ENCODE assay signal across 8 cellular contexts in the genomic region with DNA sequence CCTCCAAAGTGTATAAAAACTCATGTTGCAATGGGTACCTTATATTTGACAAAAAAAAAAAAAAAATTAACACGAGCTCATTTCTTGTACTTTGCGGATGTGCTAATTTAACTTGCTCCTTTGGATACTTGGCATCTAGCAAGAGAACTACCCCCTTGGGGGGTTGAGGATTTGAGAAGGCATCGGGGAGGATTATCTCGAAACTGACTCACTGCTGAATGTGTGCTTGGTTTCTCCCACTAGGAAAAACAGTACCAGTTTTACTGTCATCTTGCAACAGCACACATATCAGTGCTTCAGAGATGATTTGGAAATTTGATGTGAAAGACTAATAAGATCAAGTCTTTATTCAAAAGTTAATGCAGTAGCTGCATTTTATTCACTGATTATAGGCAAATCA. TPM values are rescaled to one million over a fixed set of nuclear protein-coding genes. Genes with fewer than 3 reads are reported as not detected.
A peak's percentile ranks its signal among the peaks of the same experiment; 100 is the strongest.
DNase-seq lines count a peak whose midpoint lies in the region; ATAC-seq and TF ChIP-seq lines count a peak whose summit lies in the region.

No MANE protein-coding gene starts in this region.

- peak overlapping the region; percentile 95 for H3K4me3 Mint-ChIP-seq in activated naive CD8-positive, alpha-beta T cell treated with anti-CD3 and anti-CD28 coated beads for 36 hours

- H3K9me3 Mint-ChIP-seq in activated naive CD8-positive, alpha-beta T cell treated with anti-CD3 and anti-CD28 coated beads for 36 hours = no peaks in the 10 kb centered on the region

- H3K27ac Mint-ChIP-seq in activated naive CD8-positive, alpha-beta T cell treated with anti-CD3 and anti-CD28 coated beads for 36 hours = peak overlapping the region; percentile 91

- H3K27me3 ChIP-seq in left ventricle myocardium inferior (ENCODE audit: low read depth) (no peaks in the 10 kb centered on the region), aorta (ENCODE audit: control insufficient read depth in 1 of 2, insufficient read depth in 2 of 2, low read length in 1 of 2) (no peaks in the 10 kb centered on the region)

- WGBS in aorta, 2 donors = 19 to 23% methylated on average over 4 of the region's 4 CpGs

- H3K36me3 Mint-ChIP-seq in activated naive CD8-positive, alpha-beta T cell treated with anti-CD3 and anti-CD28 coated beads for 36 hours = peaks cover 9% of the 10 kb centered on the region

- H3K4me1 ChIP-seq in left ventricle myocardium inferior (peaks cover 47% of the 10 kb centered on the region), aorta (ENCODE audit: control insufficient read depth in 1 of 2, insufficient read depth in 2 of 2, low read length in 2 of 2) (no peaks in the 10 kb centered on the region)

- H3K4me1 Mint-ChIP-seq in activated naive CD8-positive, alpha-beta T cell treated with anti-CD3 and anti-CD28 coated beads for 36 hours = peaks cover 16% of the 10 kb centered on the region

- ATAC-seq in Right ventricle myocardium superior (ENCODE audit: poor library complexity) (no peak), aorta (ENCODE audit: low FRiP score) (no peak)

- H3K9me3 ChIP-seq in left ventricle myocardium inferior (replicated peaks) (no peaks in the 10 kb centered on the region), aorta (ENCODE audit: control insufficient read depth, low read length) (no peaks in the 10 kb centered on the region)

- H3K36me3 ChIP-seq in left ventricle myocardium inferior = peaks cover 8% of the 10 kb centered on the region
- no peaks in the 10 kb centered on the region for H3K36me3 ChIP-seq in aorta (ENCODE audit: control insufficient read depth in 1 of 2, insufficient read depth in 2 of 2, low read length in 1 of 2)

- H3K27ac ChIP-seq in left ventricle myocardium inferior (replicated peaks) = peak overlapping the region; percentile 89
- H3K27ac ChIP-seq in aorta (ENCODE audit: low read depth in 1 of 2, low read length in 2 of 2) = no peak overlapping the region

- H3K4me3 ChIP-seq in left ventricle myocardium inferior (peak overlapping the region; percentile 86), aorta (ENCODE audit: low read length in 2 of 2) (peak overlapping the region; percentile 64 to 96)

- TF ChIP-seq CTCF in left ventricle myocardium inferior (IDR thresholded peaks at IDR 0.05; ENCODE audit: borderline replicate concordance) = no peak

- DNase-seq in left ventricle myocardium inferior = no peak
- no peak for DNase-seq in Right ventricle myocardium superior
- DNase-seq in activated naive CD8-positive, alpha-beta T cell treated with anti-CD3 and anti-CD28 coated beads for 36 hours = no peak
- DNase-seq in kidney tubule cell (ENCODE audit: low spot score) = peak; percentile 7
- DNase-seq in aorta = no peak
- no peak for DNase-seq in CD1c-positive myeloid dendritic cell (ENCODE audit: extremely low spot score)
- DNase-seq in activated gamma-delta T cell (lab: John Stamatoyannopoulos, UW) = no peak
- DNase-seq in germinal center (ENCODE audit: low spot score) = no peak

- intact Hi-C loops in left ventricle myocardium inferior (cut with micrococcal nuclease) (no loop called here), Right ventricle myocardium superior (cut with DNase I) (loop anchor here (5.0 to 10.0 kb wide), 2 partner anchors 155 to 348 kb away; no protein-coding TSS in a partner anchor), aorta (cut with DNase I) (no loop called here)

- H3K27me3 Mint-ChIP-seq in activated naive CD8-positive, alpha-beta T cell treated with anti-CD3 and anti-CD28 coated beads for 36 hours = no peaks in the 10 kb centered on the region

RNA-seq across cellular contexts. Expression of gene EXOG, which starts 0.9 kb away (rescaled TPM):
- 27.9 TPM for total RNA-seq in left ventricle myocardium inferior
- total RNA-seq in Right ventricle myocardium superior = 23.2 TPM
- 10 to 100 TPM; 16.8 to 21.7 TPM for total RNA-seq in activated naive CD8-positive, alpha-beta T cell treated with anti-CD3 and anti-CD28 coated beads for 36 hours
- total RNA-seq in aorta = 10 to 100 TPM; 14.8 to 17.2 TPM
- 10 to 100 TPM in 1 of 2 donors, 1 to 10 TPM in 1; 5.8 to 10.4 TPM for polyA plus RNA-seq in aorta

RNA-seq across cellular contexts. Expression of gene ACVR2B, which starts 43.3 kb away (rescaled TPM):
- total RNA-seq in left ventricle myocardium inferior (5.5 TPM), Right ventricle myocardium superior (4.4 TPM), aorta (1 to 10 TPM; 4.0 to 8.2 TPM)
- 1 to 10 TPM; 4.3 to 5.1 TPM for total RNA-seq in activated naive CD8-positive, alpha-beta T cell treated with anti-CD3 and anti-CD28 coated beads for 36 hours
- under 1 TPM; 0.38 to 0.61 TPM for polyA plus RNA-seq in aorta
